In the genomic region with DNA sequence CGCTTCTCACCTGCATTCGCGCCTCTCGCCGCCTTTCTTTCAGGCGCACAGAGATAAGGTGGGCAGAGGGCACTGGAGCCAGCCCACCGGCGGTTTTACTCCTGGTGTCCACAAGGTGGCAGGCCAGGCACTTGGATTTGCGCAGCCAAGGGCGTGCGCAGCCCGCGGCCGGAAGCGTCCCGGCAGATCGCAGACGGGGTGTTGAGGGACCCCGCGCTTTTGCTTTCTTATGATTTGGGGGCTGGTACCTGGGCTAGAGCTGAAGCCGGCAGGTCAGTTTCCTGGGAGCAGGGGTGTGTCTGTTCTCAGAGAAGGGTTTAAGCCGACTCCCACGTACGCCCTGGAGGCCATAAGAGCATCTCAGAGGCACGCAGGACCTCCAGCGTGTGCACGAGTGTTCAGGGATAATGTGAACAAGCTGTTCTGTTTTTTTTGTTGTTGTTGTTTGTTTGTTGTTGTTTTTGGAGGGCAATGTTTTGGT, we compare ENCODE assay signal across 8 cellular contexts.
DNase-seq lines count a peak whose midpoint lies in the region; ATAC-seq and TF ChIP-seq lines count a peak whose summit lies in the region.

No MANE protein-coding gene starts in this region.

- TF ChIP-seq POLR2A in gastroesophageal sphincter (IDR thresholded peaks at IDR 0.05): no peak
- no peak for TF ChIP-seq POLR2A in suprapubic skin (IDR thresholded peaks at IDR 0.05)

- no peaks in the 10 kb centered on the region for H3K9me3 ChIP-seq in DND-41 (ENCODE audit: insufficient read depth, low read length, severe bottlenecking)
- H3K9me3 ChIP-seq in gastroesophageal sphincter: no peaks in the 10 kb centered on the region
- no peaks in the 10 kb centered on the region for H3K9me3 ChIP-seq in suprapubic skin

- H3K27me3 ChIP-seq in DND-41 (ENCODE audit: insufficient read depth, low read length, poor library complexity) (peaks cover 22% of the 10 kb centered on the region), gastroesophageal sphincter (peaks cover 36% of the 10 kb centered on the region), suprapubic skin (peaks cover 21% of the 10 kb centered on the region)

- WGBS in gastroesophageal sphincter (ENCODE audit: low coverage in 1 of 2), 2 donors: 0 to 10% methylated on average over 2 to 12 of the region's 27 CpGs
- WGBS in suprapubic skin: 3% methylated on average over 13 of the region's 27 CpGs

- H3K79me2 ChIP-seq in DND-41 (ENCODE audit: insufficient read depth, low read length): no peaks in the 10 kb centered on the region

- H3K27ac ChIP-seq in DND-41 (ENCODE audit: low read length) (no peak overlapping the region), gastroesophageal sphincter (no peak overlapping the region), suprapubic skin (no peak overlapping the region)

- no peaks in the 10 kb centered on the region for H4K20me1 ChIP-seq in DND-41 (ENCODE audit: insufficient read depth, low read length)

- peaks cover 14% of the 10 kb centered on the region for H3K4me1 ChIP-seq in DND-41 (ENCODE audit: insufficient read depth, low read length)
- peaks cover 0 to 10% (median 0%) of the 10 kb centered on the region in 3 donors for H3K4me1 ChIP-seq in gastroesophageal sphincter
- no peaks in the 10 kb centered on the region for H3K4me1 ChIP-seq in suprapubic skin

- ATAC-seq in DND-41 (ENCODE audit: insufficient read depth, low read depth) (peak; percentile 98), GM21737 (IDR thresholded peaks at IDR 0.05; ENCODE audit: unreplicated experiment) (peak; percentile 99), gastroesophageal sphincter (peak; percentile 90), omental fat pad (ENCODE audit: low FRiP score) (peak; percentile 78)

- peak overlapping the region in 1 of 2 experiments; percentile 49; a peak in 2 of 4 replicates for H3K4me3 ChIP-seq in DND-41 (ENCODE audit: low read depth in 1 of 2, low read length in 2 of 2)
- H3K4me3 ChIP-seq in Jurkat, Clone E6-1 (ENCODE audit: low read length): peak overlapping the region; percentile 50
- H3K4me3 ChIP-seq in gastroesophageal sphincter: peak overlapping the region; percentile 20 to 44
- H3K4me3 ChIP-seq in suprapubic skin: peak overlapping the region; percentile 35

- H3K9ac ChIP-seq in DND-41 (ENCODE audit: low read depth, low read length): no peak overlapping the region

- TF ChIP-seq EP300 in gastroesophageal sphincter (IDR thresholded peaks at IDR 0.05): no peak
- TF ChIP-seq EP300 in suprapubic skin (IDR thresholded peaks at IDR 0.05): no peak

- no peaks in the 10 kb centered on the region for H3K36me3 ChIP-seq in DND-41 (ENCODE audit: insufficient read depth, low read length)
- no peaks in the 10 kb centered on the region for H3K36me3 ChIP-seq in gastroesophageal sphincter
- no peaks in the 10 kb centered on the region for H3K36me3 ChIP-seq in suprapubic skin

- peak overlapping the region; percentile 56 for H3K4me2 ChIP-seq in DND-41 (ENCODE audit: insufficient read depth, low read length)

- peak; percentile 75 for DNase-seq in DND-41
- DNase-seq in Jurkat, Clone E6-1 (ENCODE audit: low read depth, low spot score): peak; percentile 76
- DNase-seq in RPMI7951 (ENCODE audit: low read depth): peak; percentile 52
- DNase-seq in activated T-helper 9 cell treated with anti-CD3 and anti-CD28 coated beads, Interleukin-2, amount 50 U/mL, for 16 hours (ENCODE audit: low read depth): peak; percentile 66
- peak; percentile 41 for DNase-seq in omental fat pad (ENCODE audit: low spot score)
- DNase-seq in suprapubic skin (ENCODE audit: low spot score in 2 of 2): peak; percentile 66 to 87

- H2AFZ ChIP-seq in DND-41 (ENCODE audit: low read depth, low read length): peak overlapping the region; percentile 41

- TF ChIP-seq CTCF in DND-41 (IDR thresholded peaks at IDR 0.05; ENCODE audit: borderline replicate concordance, extremely low read depth, low read length, poor library complexity, severe bottlenecking) (peak; percentile 85), gastroesophageal sphincter (IDR thresholded peaks at IDR 0.05) (peak; percentile 76 to 92 (median 83)), omental fat pad (IDR thresholded peaks at IDR 0.05) (peak in 1 of 3 donors; percentile 44), suprapubic skin (IDR thresholded peaks at IDR 0.05) (peak; percentile 13 to 83)
